In genomic region chr7:16587129-16587528, GRCh38 we compare ENCODE assay signal across 19 cellular contexts.
"Had no signal": no experiment of that assay in that cellular context is flagged by ENCODE, and none has a peak within 500 bp of the region (broad histone marks: within the 10 kb centered on the region; RNA-seq: fewer than 3 reads in every experiment).

No MANE protein-coding gene starts in this region.

- H3K27me3 Mint-ChIP-seq: brain had no signal

- ATAC-seq: activated CD8-positive, alpha-beta T cell treated with anti-CD3 and anti-CD28 coated beads, Interleukin-2, amount 10 ng/mL, durations not matched to agents 7 days and 5 days; activated naive CD4-positive, alpha-beta T cell treated with anti-CD3 and anti-CD28 coated beads, Interleukin-2, amount 50 U/mL, for 72 hours had no signal

- H3K36me3 Mint-ChIP-seq: activated naive CD4-positive, alpha-beta T cell treated with anti-CD3 and anti-CD28 coated beads, Interleukin-2, amount 50 U/mL, for 72 hours; brain; WTC11 had no signal

- H3K36me3 ChIP-seq: cardiac muscle cell, Peyer's patch had no signal

- H3K27ac Mint-ChIP-seq: activated CD8-positive, alpha-beta T cell treated with anti-CD3 and anti-CD28 coated beads, Interleukin-2, amount 10 ng/mL, durations not matched to agents 7 days and 5 days; activated naive CD4-positive, alpha-beta T cell treated with anti-CD3 and anti-CD28 coated beads, Interleukin-2, amount 50 U/mL, for 72 hours; T-helper 1 cell treated with Interleukin-12 subunit alpha and Interleukin-12 subunit beta and Interleukin-4 antibody, amounts not matched to agents 30 μg/mL and 1 μg/mL, for 36 hours; WTC11 had no signal

- H3K27me3 ChIP-seq: cardiac muscle cell, Peyer's patch had no signal

- H3K9me3 ChIP-seq: Peyer's patch had no signal

- H3K27ac ChIP-seq: cardiac muscle cell, Peyer's patch, RWPE1 had no signal

- H3K9me3 Mint-ChIP-seq: T-helper 1 cell treated with Interleukin-12 subunit alpha and Interleukin-12 subunit beta and Interleukin-4 antibody, amounts not matched to agents 30 μg/mL and 1 μg/mL, for 36 hours had no signal

- H3K4me1 ChIP-seq: Peyer's patch had no signal

- DNase-seq: activated CD4-positive, alpha-beta T cell treated with anti-CD3 and anti-CD28 coated beads for 48 hours; activated CD4-positive, alpha-beta T cell treated with anti-CD3 and anti-CD28 coated beads, Interleukin-2, amount 50 U/mL, for 4 hours; activated CD4-positive, CD25-positive, alpha-beta regulatory T cell treated with anti-CD3 and anti-CD28 coated beads, Interleukin-2, amount 50 U/mL, for 72 hours; activated CD8-positive, alpha-beta memory T cell treated with anti-CD3 and anti-CD28 coated beads, Interleukin-2, amount 50 U/mL, for 48 hours; activated CD8-positive, alpha-beta T cell treated with anti-CD3 and anti-CD28 coated beads, Interleukin-2, amount 10 ng/mL, durations not matched to agents 7 days and 5 days; activated effector memory CD4-positive, alpha-beta T cell treated with anti-CD3 and anti-CD28 coated beads, Interleukin-2, amount 50 U/mL, for 16 hours; activated naive CD4-positive, alpha-beta T cell treated with Interleukin-2 at 50 U/mL for 16 hours; activated T-cell treated with anti-CD3 and anti-CD28 coated beads, Interleukin-2, amount 50 U/mL, for 1 hour; amygdala; Karpas-422; MM.1S; NCI-H1436 treated with DMSO at 0.1 percent for 48 hours; Peyer's patch had no signal

- H3K4me3 Mint-ChIP-seq: activated CD8-positive, alpha-beta T cell treated with anti-CD3 and anti-CD28 coated beads, Interleukin-2, amount 10 ng/mL, durations not matched to agents 7 days and 5 days; T-helper 1 cell treated with Interleukin-12 subunit alpha and Interleukin-12 subunit beta and Interleukin-4 antibody, amounts not matched to agents 30 μg/mL and 1 μg/mL, for 36 hours; WTC11 had no signal

- H3K4me3 ChIP-seq: cardiac muscle cell, Peyer's patch had no signal
